8 cellular contexts compared by ENCODE assay signal in the genomic region with DNA sequence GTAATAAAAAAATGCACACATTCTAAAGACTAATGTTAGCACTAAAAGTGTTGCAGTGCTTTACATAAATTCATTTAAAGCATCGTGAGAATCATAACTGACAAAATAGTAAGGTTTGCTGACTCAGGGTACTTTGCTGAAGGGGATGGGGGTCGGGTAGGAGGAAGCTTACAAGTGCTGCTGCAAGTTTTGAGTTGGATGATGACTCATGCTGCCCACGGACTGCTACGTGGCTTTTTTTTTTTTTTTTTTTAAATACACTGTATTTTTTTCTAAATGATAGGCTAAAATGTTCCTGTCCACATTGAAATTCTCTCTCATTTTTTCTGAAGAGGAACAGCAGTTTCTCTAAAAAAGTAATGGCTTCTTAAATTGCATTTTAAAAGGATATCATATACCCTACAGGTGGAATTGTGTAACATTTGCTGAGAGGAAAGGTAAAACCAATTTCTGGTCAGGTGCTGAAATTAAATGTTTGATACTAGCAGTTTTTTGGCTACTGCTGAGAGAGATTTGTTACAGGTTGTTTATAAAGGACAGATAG. TPM values are rescaled to one million over a fixed set of nuclear protein-coding genes. Genes with fewer than 3 reads are reported as not detected.
DNase-seq lines count a peak whose midpoint lies in the region; ATAC-seq and TF ChIP-seq lines count a peak whose summit lies in the region.

No MANE protein-coding gene starts in this region.

- TF ChIP-seq POLR2A in spleen (IDR thresholded peaks at IDR 0.05): no peak

- H3K9me3 ChIP-seq in iPS-15b (ENCODE audit: control insufficient read depth, insufficient read depth, low read length) (no peaks in the 10 kb centered on the region), spleen (no peaks in the 10 kb centered on the region), WERI-Rb-1 (ENCODE audit: severe bottlenecking) (no peaks in the 10 kb centered on the region)

- H3K9ac ChIP-seq in iPS-15b (ENCODE audit: low read depth, low read length): no peak overlapping the region

- peak; percentile 37 for DNase-seq in Calu3
- peak; percentile 47 for DNase-seq in T follicular helper cell (ENCODE audit: low read depth)
- DNase-seq in spleen: no peak
- DNase-seq in WERI-Rb-1: no peak
- DNase-seq in NCI-H187 (lab: John Stamatoyannopoulos, UW): no peak

- no peaks in the 10 kb centered on the region for H3K36me3 ChIP-seq in iPS-15b (ENCODE audit: control insufficient read depth, insufficient read depth, low read length)
- no peaks in the 10 kb centered on the region for H3K36me3 ChIP-seq in spleen
- no peaks in the 10 kb centered on the region; the same call in none of the 2 replicates for H3K36me3 ChIP-seq in WERI-Rb-1

- H3K4me3 Mint-ChIP-seq in Calu3 (ENCODE audit: low read depth, unreplicated experiment): peak overlapping the region; percentile 84

- intact Hi-C loops in Calu3 (cut with micrococcal nuclease; ENCODE audit: unreplicated experiment) (no loop called here), spleen (cut with DNase I; ENCODE audit: low total_unique reads) (no loop called here)

- H3K4me1 Mint-ChIP-seq in Calu3 (ENCODE audit: low read depth, unreplicated experiment): peaks cover 9% of the 10 kb centered on the region

- CTCF ChIA-PET in Calu3 (lab: Charles Lee): interaction anchor here (0.7 to 1.6 kb wide), 4 partner anchors 16 to 59 kb away, joined by 3 to 4 read pairs (median 3); no protein-coding TSS in a partner anchor

- peak overlapping the region; percentile 93 for H3K27ac ChIP-seq in angular gyrus (ENCODE audit: low read depth, low read length)
- peak overlapping the region in 7 of 8 donors; percentile 92 to 98 (median 94) for H3K27ac ChIP-seq in spleen
- H3K27ac ChIP-seq in WERI-Rb-1: no peak overlapping the region

- no peaks in the 10 kb centered on the region for H3K9me3 Mint-ChIP-seq in Calu3 (ENCODE audit: low read depth, unreplicated experiment)

- BruUV-seq in Calu3 (replicated peaks; lab: Mats Ljungman, UMichigan): no TSS peak

- H3K27me3 Mint-ChIP-seq in Calu3 (ENCODE audit: unreplicated experiment): no peaks in the 10 kb centered on the region

- peak overlapping the region; percentile 97 for H3K27ac Mint-ChIP-seq in Calu3 (ENCODE audit: unreplicated experiment)

- H3K27me3 ChIP-seq in iPS-15b (ENCODE audit: control insufficient read depth, insufficient read depth, low read length): no peaks in the 10 kb centered on the region
- no peaks in the 10 kb centered on the region for H3K27me3 ChIP-seq in spleen (replicated peaks in 1 of 7)
- no peaks in the 10 kb centered on the region for H3K27me3 ChIP-seq in WERI-Rb-1 (ENCODE audit: insufficient read depth, low read depth, severe bottlenecking)

- no peak for TF ChIP-seq CTCF in Calu3 (IDR thresholded peaks at IDR 0.05; ENCODE audit: unreplicated experiment)
- TF ChIP-seq CTCF in spleen (IDR thresholded peaks at IDR 0.05 in 8 of 11, conservative IDR thresholded peaks at IDR 0.05 in 3 of 11): peak in 1 of 11 experiments; percentile 10
- TF ChIP-seq CTCF in WERI-Rb-1 (IDR thresholded peaks at IDR 0.05; ENCODE audit: low read depth, low read length): no peak

- peak overlapping the region; percentile 96 for H3K4me3 ChIP-seq in iPS-15b (ENCODE audit: low read depth, low read length)
- H3K4me3 ChIP-seq in spleen: peak overlapping the region in 3 of 8 donors; percentile 61 to 89 (median 67)
- H3K4me3 ChIP-seq in WERI-Rb-1 (ENCODE audit: low read depth, low read length): no peak overlapping the region

- peak; percentile 32 for ATAC-seq in HG03565 (IDR thresholded peaks at IDR 0.05; ENCODE audit: unreplicated experiment)

- 0 to 1% (median 1%) methylated on average over 4 of the region's 4 CpGs for WGBS in spleen, 5 donors

- peaks cover 6% of the 10 kb centered on the region for H3K4me1 ChIP-seq in iPS-15b (ENCODE audit: control insufficient read depth, insufficient read depth, low read length)
- H3K4me1 ChIP-seq in spleen: peaks cover 28 to 52% (median 42%) of the 10 kb centered on the region in 6 donors

- H3K36me3 Mint-ChIP-seq in Calu3 (ENCODE audit: insufficient read depth, unreplicated experiment): peaks cover 29% of the 10 kb centered on the region

RNA-seq across cellular contexts. Expression of a gene that starts 2.2 kb away (rescaled TPM):
- total RNA-seq in Calu3 (2022) (28.4 and 35.9 TPM in 2 replicates), spleen (10 to 100 TPM; 17.9 to 28.3 (median 21.9) TPM)
- 1 to 10 TPM; 3.9 to 7.7 (median 5.6) TPM for polyA plus RNA-seq in spleen

RNA-seq across cellular contexts. Expression of a gene that starts 49.6 kb away (rescaled TPM):
- total RNA-seq in Calu3 (2022) (21.3 and 22.5 TPM in 2 replicates), spleen (10 to 100 TPM; 15.2 to 19.5 (median 17.1) TPM)
- polyA plus RNA-seq in spleen: 10 to 100 TPM in 1 of 3 donors, 1 to 10 TPM in 2; 7.6 to 10.4 (median 8.7) TPM

Comparison
In these comparisons a context has a peak if more than half of its experiments do, and no peak if none do; other contexts are left out.
1. DNase-seq: peak in Calu3 (single experiment) and T follicular helper cell (single experiment); none in spleen (single experiment), WERI-Rb-1 (single experiment) and NCI-H187 (0 of 2).